ENCODE assay signal across 9 cellular contexts in genomic region chr13:33017410-33017929, GRCh38. TPM values are rescaled to one million over a fixed set of nuclear protein-coding genes. Genes with fewer than 3 reads are reported as not detected.
A peak's percentile ranks its signal among the peaks of the same experiment; 100 is the strongest.
DNase-seq lines count a peak whose midpoint lies in the region; ATAC-seq and TF ChIP-seq lines count a peak whose summit lies in the region.
"Had no signal": no experiment of that assay in that cellular context is flagged by ENCODE, and none has a peak within 500 bp of the region (broad histone marks: within the 10 kb centered on the region; RNA-seq: fewer than 3 reads in every experiment).

No MANE protein-coding gene starts in this region.

- H3K4me1 Mint-ChIP-seq in activated CD8-positive, alpha-beta T cell treated with anti-CD3 and anti-CD28 coated beads, Interleukin-2, amount 10 ng/mL, durations not matched to agents 7 days and 5 days (ENCODE audit: low read depth) = peaks cover 20% of the 10 kb centered on the region

- CTCF ChIA-PET in activated CD8-positive, alpha-beta T cell treated with anti-CD3 and anti-CD28 coated beads, Interleukin-2, amount 10 ng/mL, durations not matched to agents 7 days and 5 days (lab: Charles Lee) = interaction anchor here (0.6 to 2.3 kb wide), 17 partner anchors 9 to 707 kb away, joined by 3 to 12 read pairs (median 4); partner anchors contain the start of gene PDS5B

- H3K9me3 Mint-ChIP-seq in activated CD8-positive, alpha-beta T cell treated with anti-CD3 and anti-CD28 coated beads, Interleukin-2, amount 10 ng/mL, durations not matched to agents 7 days and 5 days (ENCODE audit: insufficient read depth) = no peaks in the 10 kb centered on the region

- H3K27me3 ChIP-seq in neutrophil = peaks cover 97% of the 10 kb centered on the region

- H3K9me3 ChIP-seq in neutrophil = no peaks in the 10 kb centered on the region

- peaks cover 60% of the 10 kb centered on the region for H3K27me3 Mint-ChIP-seq in activated CD8-positive, alpha-beta T cell treated with anti-CD3 and anti-CD28 coated beads, Interleukin-2, amount 10 ng/mL, durations not matched to agents 7 days and 5 days (ENCODE audit: low read depth)

- H3K4me1 ChIP-seq in neutrophil (ENCODE audit: control insufficient read depth in 1 of 2, insufficient read depth in 1 of 2, low read depth in 1 of 2, low read length in 1 of 2) = peaks cover 24 to 26% of the 10 kb centered on the region in 2 experiments

- H3K4me3 ChIP-seq in neutrophil (ENCODE audit: low read depth in 1 of 2, low read length in 1 of 2) = peak overlapping the region; percentile 70 to 76

- no peak for TF ChIP-seq CTCF in neutrophil (IDR thresholded peaks at IDR 0.05)

- peaks cover 4% of the 10 kb centered on the region for H3K36me3 Mint-ChIP-seq in activated CD8-positive, alpha-beta T cell treated with anti-CD3 and anti-CD28 coated beads, Interleukin-2, amount 10 ng/mL, durations not matched to agents 7 days and 5 days (ENCODE audit: low read depth)

- peak overlapping the region; percentile 27 for H3K27ac Mint-ChIP-seq in activated CD8-positive, alpha-beta T cell treated with anti-CD3 and anti-CD28 coated beads, Interleukin-2, amount 10 ng/mL, durations not matched to agents 7 days and 5 days

- POLR2A ChIA-PET in activated CD8-positive, alpha-beta T cell treated with anti-CD3 and anti-CD28 coated beads, Interleukin-2, amount 10 ng/mL, durations not matched to agents 7 days and 5 days (lab: Charles Lee) = interaction anchor here (0.7 to 1.0 kb wide), 3 partner anchors 10 to 430 kb away, joined by 3 read pairs; no protein-coding TSS in a partner anchor

- peak overlapping the region; percentile 62 for H3K4me3 Mint-ChIP-seq in activated CD8-positive, alpha-beta T cell treated with anti-CD3 and anti-CD28 coated beads, Interleukin-2, amount 10 ng/mL, durations not matched to agents 7 days and 5 days

- no peaks in the 10 kb centered on the region for H3K36me3 ChIP-seq in neutrophil

- DNase-seq in DMS153 (lab: John Stamatoyannopoulos, UW) (peak; percentile 64), germinal center (ENCODE audit: low spot score) (peak; percentile 36), NCI-H1694 treated with DMSO at 0.1 percent for 48 hours (lab: John Stamatoyannopoulos, UW) (no peak), HuH-7 (ENCODE audit: low spot score) (no peak)
- peak; percentile 73 for DNase-seq in activated CD8-positive, alpha-beta T cell treated with anti-CD3 and anti-CD28 coated beads, Interleukin-2, amount 10 ng/mL, durations not matched to agents 7 days and 5 days

- no peak overlapping the region for H3K27ac ChIP-seq in neutrophil
- H3K27ac ChIP-seq: KMS-11 had no signal

- ATAC-seq in GM19397 (IDR thresholded peaks at IDR 0.05; ENCODE audit: unreplicated experiment) (peak; percentile 63), HG03457 (IDR thresholded peaks at IDR 0.05; ENCODE audit: unreplicated experiment) (peak; percentile 78)
- ATAC-seq in activated CD8-positive, alpha-beta T cell treated with anti-CD3 and anti-CD28 coated beads, Interleukin-2, amount 10 ng/mL, durations not matched to agents 7 days and 5 days = peak; percentile 77

RNA-seq across cellular contexts. Expression of gene KL, which starts 1.2 kb away (rescaled TPM):
- total RNA-seq in activated CD8-positive, alpha-beta T cell treated with anti-CD3 and anti-CD28 coated beads, Interleukin-2, amount 10 ng/mL, durations not matched to agents 7 days and 5 days = under 1 TPM; 0.11 to 0.13 TPM

Comparison
In these comparisons a context has a peak if more than half of its experiments do, and no peak if none do; other contexts are left out.
1. DNase-seq: peak in DMS153 (single experiment), activated CD8-positive, alpha-beta T cell treated with anti-CD3 and anti-CD28 coated beads, Interleukin-2, amount 10 ng/mL, durations not matched to agents 7 days and 5 days (single experiment) and germinal center (single experiment); none in NCI-H1694 treated with DMSO at 0.1 percent for 48 hours (single experiment) and HuH-7 (single experiment).
2. Peak in every context shown above with its lines, with median percentiles within 50 percentile points of each other: ATAC-seq.